Comparison of ENCODE assay signal across 23 cellular contexts in the genomic region with DNA sequence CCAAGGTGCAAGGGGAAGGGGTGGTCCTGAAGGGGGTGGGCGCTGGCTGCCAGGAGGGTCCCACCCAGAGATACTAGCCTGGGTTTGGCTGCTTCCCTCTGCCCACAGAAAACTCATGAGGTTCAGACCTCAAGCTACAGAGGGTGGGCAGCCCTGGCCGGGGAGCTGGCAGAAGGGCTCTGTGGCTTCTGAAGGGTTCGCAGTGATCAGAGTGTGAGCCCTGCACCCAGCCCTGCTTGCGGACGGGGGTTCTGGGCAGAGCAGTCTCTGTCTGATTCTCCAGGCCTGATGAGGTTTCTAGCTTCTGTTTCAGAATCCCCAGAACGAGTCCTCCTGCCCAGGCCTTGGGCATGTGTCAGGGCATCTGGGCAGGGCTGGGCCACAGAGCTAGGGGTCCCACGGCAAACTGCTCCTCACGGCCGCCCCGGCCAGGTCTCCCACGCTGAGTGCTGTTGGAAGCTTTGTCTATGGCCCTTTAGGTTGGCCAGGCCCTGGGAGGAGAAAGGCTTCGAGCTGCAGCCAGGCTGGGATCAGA. TPM values are rescaled to one million over a fixed set of nuclear protein-coding genes. Genes with fewer than 3 reads are reported as not detected.
"Had no signal": no experiment of that assay in that cellular context is flagged by ENCODE, and none has a peak within 500 bp of the region (broad histone marks: within the 10 kb centered on the region; RNA-seq: fewer than 3 reads in every experiment).

No MANE protein-coding gene starts in this region.

- H3K27me3 ChIP-seq: cardiac muscle cell had no signal

- H2AFZ ChIP-seq: neural progenitor cell had no signal

- H3K9me3 ChIP-seq: lower lobe of right lung, psoas muscle, tibial artery had no signal

- H3K4me2 ChIP-seq: neural progenitor cell had no signal

- H3K36me3 ChIP-seq: cardiac muscle cell, lower lobe of right lung, neural progenitor cell, right atrium auricular region, tibial artery had no signal

- H3K27ac ChIP-seq: body of pancreas, cardiac muscle cell, lower lobe of right lung, neural progenitor cell, psoas muscle, right atrium auricular region, skin epidermis, tibial artery, VCaP had no signal

- H3K4me3 ChIP-seq: body of pancreas, cardiac muscle cell, lower lobe of right lung, neural progenitor cell, psoas muscle, right atrium auricular region, skin epidermis, tibial artery had no signal

- ATAC-seq: activated CD4-positive, CD25-positive, alpha-beta regulatory T cell treated with anti-CD3 and anti-CD28 coated beads, Interleukin-2, amount 50 U/mL, for 24 hours; activated CD8-positive, alpha-beta memory T cell treated with anti-CD3 and anti-CD28 coated beads, Interleukin-2, amount 10 ng/mL, durations not matched to agents 7 days and 5 days; body of pancreas; lower lobe of right lung; psoas muscle; stimulated activated naive CD8-positive, alpha-beta T cell treated with anti-CD3 and anti-CD28 coated beads, Interleukin-15, amount 100 ng/mL, for 72 hours had no signal

- H3K4me1 ChIP-seq: lower lobe of right lung, psoas muscle had no signal

- DNase-seq: activated CD4-positive, alpha-beta T cell treated with anti-CD3 and anti-CD28 coated beads, Interleukin-2, amount 10 ng/mL, durations not matched to agents 24 days and 14 days; activated CD8-positive, alpha-beta memory T cell treated with anti-CD3 and anti-CD28 coated beads, Interleukin-2, amount 10 ng/mL, durations not matched to agents 7 days and 5 days; activated gamma-delta T cell treated with Interleukin-2 at 50 U/mL for 16 hours; activated T-cell treated with anti-CD3 and anti-CD28 coated beads for 4 hours; anterior cingulate cortex; body of pancreas; effector CD8-positive, alpha-beta T cell; erythroblast; foreskin fibroblast; kidney; lower lobe of right lung; naive B cell; psoas muscle; stimulated activated CD4-positive, alpha-beta T cell treated with anti-CD3 and anti-CD28 coated beads, Interleukin-1b, Interleukin-23, amount 100 ng/mL, for 48 hours; stimulated activated naive CD8-positive, alpha-beta T cell treated with anti-CD3 and anti-CD28 coated beads, Interleukin-15, amount 100 ng/mL, for 72 hours; tibial artery had no signal

RNA-seq across cellular contexts. Expression of a gene that starts 0.7 kb away (rescaled TPM):
- total RNA-seq: body of pancreas, cardiac muscle cell, osteocyte, right atrium auricular region had no signal
- polyA plus RNA-seq: cardiac muscle cell had no signal
